Comparison of ENCODE assay signal across 12 cellular contexts in the genomic region with DNA sequence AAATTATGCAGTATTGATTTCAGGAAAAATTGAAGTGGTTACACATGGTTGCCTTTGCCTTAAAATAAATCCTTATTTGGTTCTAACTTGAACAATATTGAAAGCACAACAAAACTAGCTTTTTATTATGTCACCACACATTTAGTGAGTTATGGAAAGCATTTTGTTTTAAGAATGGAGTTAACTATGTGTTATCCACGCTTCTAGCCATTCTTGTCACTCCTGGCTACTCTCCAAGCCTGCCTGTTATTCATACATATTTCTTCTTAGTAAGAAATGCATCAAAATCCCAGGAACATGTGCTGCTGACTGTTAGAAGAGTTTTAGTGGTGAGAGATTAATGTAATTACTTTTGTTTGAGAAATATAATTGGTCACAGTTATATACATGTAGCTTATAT.
DNase-seq lines count a peak whose midpoint lies in the region; ATAC-seq and TF ChIP-seq lines count a peak whose summit lies in the region.
"Had no signal": no experiment of that assay in that cellular context is flagged by ENCODE, and none has a peak within 500 bp of the region (broad histone marks: within the 10 kb centered on the region; RNA-seq: fewer than 3 reads in every experiment).

No MANE protein-coding gene starts in this region.

- DNase-seq in M059J (ENCODE audit: low read depth) (peak; percentile 39), coronary artery (ENCODE audit: low spot score) (no peak), lung microvascular endothelial cell (ENCODE audit: low read depth in 2 of 2) (peak; percentile 63 to 78), BE2C (no peak), DMS114 treated with DMSO at 0.1 percent for 48 hours (lab: John Stamatoyannopoulos, UW; ENCODE audit: unreplicated experiment) (no peak), OCI-M1 (lab: John Stamatoyannopoulos, UW) (no peak)
- DNase-seq: activated naive CD8-positive, alpha-beta T cell treated with anti-CD3 and anti-CD28 coated beads for 36 hours; effector memory CD8-positive, alpha-beta T cell; naive B cell; RPMI8226 had no signal

- peaks cover 9% of the 10 kb centered on the region for H3K79me2 ChIP-seq in ACC112 (ENCODE audit: control insufficient read depth, insufficient read depth, low read length, unreplicated experiment)

- H3K27me3 ChIP-seq in ACC112 (ENCODE audit: insufficient read depth, low read length) (no peaks in the 10 kb centered on the region), BE2C (no peaks in the 10 kb centered on the region)

- no peaks in the 10 kb centered on the region for H3K9me3 ChIP-seq in BE2C

- peak overlapping the region; percentile 44 for H3K4me3 ChIP-seq in ACC112 (ENCODE audit: low read depth, low read length)
- H3K4me3 ChIP-seq in coronary artery: no peak overlapping the region
- no peak overlapping the region for H3K4me3 ChIP-seq in BE2C (ENCODE audit: low read depth, low read length)

- no peak overlapping the region for H2AFZ ChIP-seq in ACC112 (ENCODE audit: low read length, unreplicated experiment)

- no peak for ATAC-seq in HG03571 (IDR thresholded peaks at IDR 0.05; ENCODE audit: unreplicated experiment)
- ATAC-seq: effector memory CD8-positive, alpha-beta T cell had no signal

- H3K27ac ChIP-seq in ACC112 (ENCODE audit: low read depth, low read length) (peak overlapping the region; percentile 96), coronary artery (peak overlapping the region; percentile 57 to 62)

- TF ChIP-seq CTCF in coronary artery (IDR thresholded peaks at IDR 0.05) (no peak), BE2C (IDR thresholded peaks at IDR 0.05; ENCODE audit: low read depth, low read length) (no peak)

- H3K36me3 ChIP-seq in ACC112 (ENCODE audit: insufficient read depth, low read length) (no peaks in the 10 kb centered on the region), BE2C (no peaks in the 10 kb centered on the region)

- H3K4me1 ChIP-seq in ACC112 (ENCODE audit: control insufficient read depth, insufficient read depth, low read length, unreplicated experiment) (peaks cover 42% of the 10 kb centered on the region), BE2C (peaks cover under 1% of the 10 kb centered on the region)

Comparison
In these comparisons a context has a peak if more than half of its experiments do, and no peak if none do; other contexts are left out.
1. DNase-seq: peak in M059J (single experiment) and lung microvascular endothelial cell (2 of 2); none in coronary artery (single experiment), BE2C (single experiment), DMS114 treated with DMSO at 0.1 percent for 48 hours (single experiment) and OCI-M1 (single experiment).